Comparison of ENCODE assay signal across 8 cellular contexts in the genomic region with DNA sequence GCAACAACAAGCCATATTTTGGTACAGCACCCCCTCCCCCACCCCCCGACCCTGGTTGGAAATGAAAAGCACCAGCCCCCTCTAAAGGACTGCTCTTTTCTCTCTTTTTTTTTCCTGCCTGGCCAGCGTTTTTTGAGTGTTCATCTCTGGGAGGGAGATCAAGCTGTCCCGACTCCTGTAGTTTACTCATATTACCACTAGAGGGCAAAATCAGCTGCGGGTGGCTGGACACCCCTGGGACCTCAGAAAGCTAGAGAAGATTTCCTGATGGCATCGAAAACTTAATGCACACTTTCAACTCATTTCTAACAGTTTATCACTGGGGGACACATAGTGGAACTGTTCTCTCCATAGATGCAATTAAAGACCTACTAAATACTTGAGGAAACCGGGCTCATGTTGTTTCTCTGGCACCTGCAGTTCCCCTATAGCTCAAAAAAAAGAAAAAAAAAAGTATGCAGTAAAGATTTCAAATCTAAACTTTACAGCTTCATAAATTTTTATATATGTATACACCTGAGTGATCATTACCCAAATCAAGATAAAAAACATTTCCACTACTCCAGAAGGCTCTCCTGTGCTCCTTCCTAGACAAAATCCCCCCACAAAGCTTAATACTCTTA. TPM values are rescaled to one million over a fixed set of nuclear protein-coding genes. Genes with fewer than 3 reads are reported as not detected.
DNase-seq lines count a peak whose midpoint lies in the region; ATAC-seq and TF ChIP-seq lines count a peak whose summit lies in the region.

No MANE protein-coding gene starts in this region.

- DNase-seq in SHP77 (lab: John Stamatoyannopoulos, UW), result peak; percentile 38 to 42
- DNase-seq in SHP77 treated with DMSO at 0.1 percent for 48 hours (lab: John Stamatoyannopoulos, UW), result no peak
- DNase-seq in NCI-H1694 treated with DMSO at 0.1 percent for 48 hours (lab: John Stamatoyannopoulos, UW), result peak; percentile 90
- DNase-seq in T-helper 9 cell, result peak; percentile 6
- DNase-seq in body of pancreas, result peak; percentile 36 to 59 (median 51)
- DNase-seq in iPS DF 4.7 (ENCODE audit: extremely low read depth, low spot score), result peak; percentile 44
- peak; percentile 9 for DNase-seq in stimulated activated CD4-positive, alpha-beta T cell treated with anti-CD3 and anti-CD28 coated beads, Interleukin-12 subunit alpha, Interleukin-12 subunit beta, amount 100 ng/mL, for 4 hours

- TF ChIP-seq POLR2A in body of pancreas (IDR thresholded peaks at IDR 0.05), result no peak

- WGBS in body of pancreas, 2 donors, result 0 to 7% methylated on average over 6 of the region's 6 CpGs

- no peak overlapping the region for H3K27ac ChIP-seq in body of pancreas

- TF ChIP-seq CTCF in body of pancreas (IDR thresholded peaks at IDR 0.05), result peak; percentile 57 to 82 (median 76)

- intact Hi-C loops in body of pancreas (cut with DNase I), result no loop called here

- no peak overlapping the region for H3K4me3 ChIP-seq in body of pancreas

- H3K36me3 ChIP-seq in body of pancreas (replicated peaks in 1 of 2; ENCODE audit: insufficient read depth in 1 of 2, low read depth in 2 of 2), result no peaks in the 10 kb centered on the region

- no peaks in the 10 kb centered on the region for H3K9me3 ChIP-seq in body of pancreas

- no peaks in the 10 kb centered on the region for H3K27me3 ChIP-seq in body of pancreas

- ATAC-seq in body of pancreas (peak; percentile 78), GM18909 (IDR thresholded peaks at IDR 0.05; ENCODE audit: poor library complexity, unreplicated experiment) (no peak)

- H3K4me1 ChIP-seq in body of pancreas, result no peaks in the 10 kb centered on the region

RNA-seq across cellular contexts. Expression of a gene that starts 24.4 kb away (rescaled TPM):
- 10 to 100 TPM in 1 of 2 donors, 1 to 10 TPM in 1; 8.0 to 23.4 TPM for total RNA-seq in body of pancreas

RNA-seq across cellular contexts. Expression of a gene that starts 38.5 kb away (rescaled TPM):
- total RNA-seq in body of pancreas, result 100 to 1,000 TPM in 1 of 2 donors, 10 to 100 TPM in 1; 63.0 to 192 TPM
